ENCODE assay signal across 2 cellular contexts in the genomic region with DNA sequence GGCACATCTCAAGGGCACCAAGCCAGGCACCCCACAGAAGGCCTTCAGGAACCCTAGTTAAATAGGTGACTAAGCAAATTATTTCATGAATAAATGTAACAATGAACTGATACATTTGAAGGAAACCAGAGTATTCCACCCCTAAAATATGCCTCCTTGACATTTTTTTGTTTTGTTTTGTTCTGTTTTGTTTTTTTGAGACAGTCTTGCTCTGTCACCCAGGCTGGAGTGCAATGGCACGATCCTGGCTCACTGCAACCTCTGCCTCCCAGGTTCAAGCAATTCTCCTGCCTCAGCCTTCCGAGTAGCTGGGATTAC.
TF ChIP-seq lines count a peak whose summit lies in the region.

No MANE protein-coding gene starts in this region.

TF ChIP-seq in HEK293, 187 proteins besides CTCF, POLR2A, EP300 and RAD21:
- TF ChIP-seq ZBTB8A (tag by site-specific recombination; IDR thresholded peaks at IDR 0.05): 0 out of 2 replicates have a peak, but pooled peaks have one; percentile 2
- 0 out of 2 replicates have a peak, but pooled peaks have one; percentile 15 for TF ChIP-seq ZNF335 (tag by site-specific recombination; conservative IDR thresholded peaks at IDR 0.05)
- TF ChIP-seq, protein P1, sequence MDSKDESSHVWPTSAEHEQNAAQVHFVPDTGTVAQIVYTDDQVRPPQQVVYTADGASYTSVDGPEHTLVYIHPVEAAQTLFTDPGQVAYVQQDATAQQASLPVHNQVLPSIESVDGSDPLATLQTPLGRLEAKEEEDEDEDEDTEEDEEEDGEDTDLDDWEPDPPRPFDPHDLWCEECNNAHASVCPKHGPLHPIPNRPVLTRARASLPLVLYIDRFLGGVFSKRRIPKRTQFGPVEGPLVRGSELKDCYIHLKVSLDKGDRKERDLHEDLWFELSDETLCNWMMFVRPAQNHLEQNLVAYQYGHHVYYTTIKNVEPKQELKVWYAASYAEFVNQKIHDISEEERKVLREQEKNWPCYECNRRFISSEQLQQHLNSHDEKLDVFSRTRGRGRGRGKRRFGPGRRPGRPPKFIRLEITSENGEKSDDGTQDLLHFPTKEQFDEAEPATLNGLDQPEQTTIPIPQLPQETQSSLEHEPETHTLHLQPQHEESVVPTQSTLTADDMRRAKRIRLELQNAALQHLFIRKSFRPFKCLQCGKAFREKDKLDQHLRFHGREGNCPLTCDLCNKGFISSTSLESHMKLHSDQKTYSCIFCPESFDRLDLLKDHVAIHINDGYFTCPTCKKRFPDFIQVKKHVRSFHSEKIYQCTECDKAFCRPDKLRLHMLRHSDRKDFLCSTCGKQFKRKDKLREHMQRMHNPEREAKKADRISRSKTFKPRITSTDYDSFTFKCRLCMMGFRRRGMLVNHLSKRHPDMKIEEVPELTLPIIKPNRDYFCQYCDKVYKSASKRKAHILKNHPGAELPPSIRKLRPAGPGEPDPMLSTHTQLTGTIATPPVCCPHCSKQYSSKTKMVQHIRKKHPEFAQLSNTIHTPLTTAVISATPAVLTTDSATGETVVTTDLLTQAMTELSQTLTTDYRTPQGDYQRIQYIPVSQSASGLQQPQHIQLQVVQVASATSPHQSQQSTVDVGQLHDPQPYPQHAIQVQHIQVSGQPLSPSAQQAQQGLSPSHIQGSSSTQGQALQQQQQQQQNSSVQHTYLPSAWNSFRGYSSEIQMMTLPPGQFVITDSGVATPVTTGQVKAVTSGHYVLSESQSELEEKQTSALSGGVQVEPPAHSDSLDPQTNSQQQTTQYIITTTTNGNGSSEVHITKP (tag by site-specific recombination; IDR thresholded peaks at IDR 0.05): peak; percentile 68; the same call in 1 of the 2 replicates

TF ChIP-seq in HepG2, 621 proteins besides CTCF, POLR2A, EP300 and RAD21:
- peak; percentile 13 to 45; a peak in 2 of 4 replicates for TF ChIP-seq MAFK (conservative IDR thresholded peaks at IDR 0.05 in 1 of 2, IDR thresholded peaks at IDR 0.05 in 1 of 2; ENCODE audit: low read length in 2 of 2)
